Comparison of ENCODE assay signal across 22 cellular contexts in the genomic region with DNA sequence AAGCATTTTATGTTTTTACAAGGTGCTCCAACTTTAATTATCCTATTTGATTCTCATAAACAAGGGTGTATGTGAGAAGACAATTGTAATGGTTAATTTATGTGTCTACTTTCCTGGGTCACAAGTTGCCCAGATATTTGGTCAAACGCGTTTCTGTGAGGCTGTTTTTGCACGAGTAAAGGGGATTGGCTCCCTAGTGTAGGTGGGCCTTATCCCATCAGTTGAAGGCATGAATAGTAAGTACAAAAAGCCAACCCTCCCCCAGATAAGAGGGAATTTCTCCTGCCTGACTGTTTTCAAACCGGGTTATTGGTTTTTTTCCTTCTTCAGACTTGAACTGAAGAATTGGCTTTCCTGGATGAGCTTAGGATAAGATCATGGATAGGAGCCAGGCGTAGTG.
DNase-seq lines count a peak whose midpoint lies in the region; ATAC-seq, FAIRE-seq and TF ChIP-seq lines count a peak whose summit lies in the region.
"Had no signal": no experiment of that assay in that cellular context is flagged by ENCODE, and none has a peak within 500 bp of the region (broad histone marks: within the 10 kb centered on the region; RNA-seq: fewer than 3 reads in every experiment).

No MANE protein-coding gene starts in this region.

- dilution Hi-C loops in IMR-90 (cut with HindIII; ENCODE audit: low sequenced_read_pairs, unreplicated experiment) = no loop called here

- POLR2A ChIA-PET in HEK293 (lab: Yijun Ruan, JAX) = no interaction called here
- POLR2A ChIA-PET in IMR-90 (lab: Charles Lee; ENCODE audit: unreplicated experiment) = no interaction called here
- POLR2A ChIA-PET in K562 (lab: Yijun Ruan, JAX) = no interaction called here

- DNase-seq in IMR-90 = no peak
- DNase-seq in K562 (ENCODE audit: extremely low read depth in 1 of 4, low spot score in 3 of 4) = no peak
- no peak for DNase-seq in HUDEP-2 (lab: John Stamatoyannopoulos, UW; ENCODE audit: unreplicated experiment in 76 of 76)
- DNase-seq in activated naive CD4-positive, alpha-beta T cell treated with anti-CD3 and anti-CD28 coated beads, Interleukin-2, amount 10 ng/mL, durations not matched to agents 7 days and 5 days = no peak
- DNase-seq: AML-193; Caco-2; Calu3; CD4-positive, alpha-beta T cell; CD8-positive, alpha-beta T cell; DMS79 treated with DMSO at 0.1 percent for 48 hours; GF-D8 had no signal

- peak overlapping the region; percentile 64 for H2BK20ac ChIP-seq in IMR-90 (ENCODE audit: low read depth, low read length)

- peaks cover 0 to 22% of the 10 kb centered on the region in 2 experiments; a peak in 2 of 4 replicates for H3K79me1 ChIP-seq in IMR-90 (ENCODE audit: low read depth in 1 of 2, low read length in 2 of 2)

- H3K27ac Mint-ChIP-seq in activated naive CD4-positive, alpha-beta T cell treated with anti-CD3 and anti-CD28 coated beads, Interleukin-2, amount 10 ng/mL, durations not matched to agents 7 days and 5 days = no peak overlapping the region
- H3K27ac Mint-ChIP-seq: B cell; CD4-positive, alpha-beta T cell; CD8-positive, alpha-beta T cell had no signal

- H3K18ac ChIP-seq in IMR-90 (ENCODE audit: low read depth, low read length) = peak overlapping the region; percentile 24; the same call in 1 of the 2 replicates

- H3K36me3 Mint-ChIP-seq in activated naive CD4-positive, alpha-beta T cell treated with anti-CD3 and anti-CD28 coated beads, Interleukin-2, amount 10 ng/mL, durations not matched to agents 7 days and 5 days = no peaks in the 10 kb centered on the region
- H3K36me3 Mint-ChIP-seq: CD8-positive, alpha-beta T cell had no signal

- no peak overlapping the region for H3K9ac ChIP-seq in IMR-90 (ENCODE audit: low read depth, low read length)
- H3K9ac ChIP-seq in K562 (ENCODE audit: insufficient read depth in 1 of 2, low read depth in 2 of 2, low read length in 2 of 2) = no peak overlapping the region
- H3K9ac ChIP-seq: BLaER1 treated with 17β-estradiol and CSF1 and Interleukin-3, amounts not matched to agents 10 nM and 100 nM had no signal

- no peaks in the 10 kb centered on the region for H3K4me1 Mint-ChIP-seq in activated naive CD4-positive, alpha-beta T cell treated with anti-CD3 and anti-CD28 coated beads, Interleukin-2, amount 10 ng/mL, durations not matched to agents 7 days and 5 days
- H3K4me1 Mint-ChIP-seq: B cell had no signal

- H3K56ac ChIP-seq in IMR-90 (ENCODE audit: extremely low read depth, insufficient read depth, low read length) = no peak overlapping the region

- TF ChIP-seq RAD21 in IMR-90 (IDR thresholded peaks at IDR 0.05; ENCODE audit: low read length) (no peak), K562 (CRISPR knock-in tag; conservative IDR thresholded peaks at IDR 0.05 in 1 of 2, IDR thresholded peaks at IDR 0.05 in 1 of 2) (no peak)

- H3K4me3 ChIP-seq in HEK293 (ENCODE audit: low read depth, low read length) (no peak overlapping the region), IMR-90 (ENCODE audit: insufficient read depth, low read depth, low read length) (no peak overlapping the region), K562 (no peak overlapping the region)
- H3K4me3 ChIP-seq: A549; BLaER1 treated with 17β-estradiol and CSF1 and Interleukin-3, amounts not matched to agents 10 nM and 100 nM had no signal

- TF ChIP-seq EP300 in K562 (IDR thresholded peaks at IDR 0.05; ENCODE audit: low read length) = no peak

- H3K4ac ChIP-seq in IMR-90 (ENCODE audit: low read depth, low read length) = peak overlapping the region; percentile 57; the same call in 1 of the 2 replicates

- no peak for TF ChIP-seq CTCF in HEK293 (tag by site-specific recombination; IDR thresholded peaks at IDR 0.05)
- no peak for TF ChIP-seq CTCF in IMR-90 (conservative IDR thresholded peaks at IDR 0.05; ENCODE audit: low read depth, low read length)
- no peak for TF ChIP-seq CTCF in K562 (IDR thresholded peaks at IDR 0.05 in 2 of 3, conservative IDR thresholded peaks at IDR 0.05 in 1 of 3; ENCODE audit: insufficient read depth in 2 of 3, low read depth in 1 of 3, low read length in 3 of 3)

- H3K9me3 ChIP-seq in HEK293 (ENCODE audit: control insufficient read depth, insufficient read depth, low read depth, low read length) = no peaks in the 10 kb centered on the region
- H3K9me3 ChIP-seq in IMR-90 (ENCODE audit: control insufficient read depth, insufficient read depth, low read length) = 0 out of 2 replicates have a peak, but pooled peaks cover 2% of the 10 kb centered on the region
- H3K9me3 ChIP-seq in K562 (replicated peaks; ENCODE audit: control insufficient read depth, insufficient read depth, low read depth, low read length) = no peaks in the 10 kb centered on the region

- H3K4me3 Mint-ChIP-seq in activated naive CD4-positive, alpha-beta T cell treated with anti-CD3 and anti-CD28 coated beads, Interleukin-2, amount 10 ng/mL, durations not matched to agents 7 days and 5 days = no peak overlapping the region
- H3K4me3 Mint-ChIP-seq: B cell; CD4-positive, alpha-beta T cell; CD8-positive, alpha-beta T cell had no signal

- H4K91ac ChIP-seq in IMR-90 (ENCODE audit: insufficient read depth, low read depth, low read length) = peak overlapping the region; percentile 86

- TF ChIP-seq POLR2A in IMR-90 (IDR thresholded peaks at IDR 0.05; ENCODE audit: low read depth, low read length) = no peak
- TF ChIP-seq POLR2A in K562 (conservative IDR thresholded peaks at IDR 0.05) = no peak

- H3K36me3 ChIP-seq in HEK293 (ENCODE audit: control insufficient read depth in 2 of 2, insufficient read depth in 1 of 2, low read length in 2 of 2) (no peaks in the 10 kb centered on the region), IMR-90 (ENCODE audit: control insufficient read depth, insufficient read depth, low read length) (no peaks in the 10 kb centered on the region), K562 (ENCODE audit: control insufficient read depth, insufficient read depth, low read length) (no peaks in the 10 kb centered on the region)
- H3K36me3 ChIP-seq: BLaER1 treated with 17β-estradiol and CSF1 and Interleukin-3, amounts not matched to agents 10 nM and 100 nM had no signal

- H2BK15ac ChIP-seq in IMR-90 (ENCODE audit: low read depth, low read length) = peak overlapping the region; percentile 69; the same call in 2 of the 3 replicates

- WGBS in IMR-90 (ENCODE audit: extremely low coverage in 2 of 2, insufficient read length in 1 of 2), 2 experiments = no CpG with 5 or more reads among the region's 5 CpGs
- 2% methylated on average over 5 of the region's 5 CpGs for WGBS in K562 (ENCODE audit: insufficient coverage, low coverage, missing lambda C conversion rate)

- H3K27ac ChIP-seq in HEK293 (ENCODE audit: extremely low read depth, low read depth, low read length) (no peak overlapping the region), IMR-90 (ENCODE audit: insufficient read depth, low read length) (no peak overlapping the region), K562 (ENCODE audit: extremely low read depth, low read depth, low read length) (no peak overlapping the region)
- H3K27ac ChIP-seq: 22Rv1; A549; BLaER1 treated with 17β-estradiol and CSF1 and Interleukin-3, amounts not matched to agents 10 nM and 100 nM; C4-2B had no signal

- in situ Hi-C loops in IMR-90 (cut with MboI; ENCODE audit: low sequenced_read_pairs) (no loop called here), K562 (cut with MboI) (no loop called here)

- H3K9me1 ChIP-seq in IMR-90 (ENCODE audit: insufficient read depth, low read length) (peaks cover 21% of the 10 kb centered on the region), K562 (ENCODE audit: control insufficient read depth, insufficient read depth, low read length) (no peaks in the 10 kb centered on the region)

- H3K27me3 ChIP-seq in IMR-90 (ENCODE audit: control insufficient read depth, insufficient read depth, low read length) (no peaks in the 10 kb centered on the region), K562 (ENCODE audit: control insufficient read depth in 2 of 2, insufficient read depth in 2 of 2, low read length in 2 of 2) (no peaks in the 10 kb centered on the region)
- H3K27me3 ChIP-seq: BLaER1 treated with 17β-estradiol and CSF1 and Interleukin-3, amounts not matched to agents 10 nM and 100 nM had no signal

- BruUV-seq in IMR-90 (replicated peaks; lab: Mats Ljungman, UMichigan) = no TSS peak
- no TSS peak for BruUV-seq in K562 (replicated peaks; lab: Mats Ljungman, UMichigan)

- H2AK5ac ChIP-seq in IMR-90 (ENCODE audit: low read depth, low read length) = peak overlapping the region; percentile 48

- peak overlapping the region; percentile 93 to 96 for H4K8ac ChIP-seq in IMR-90 (ENCODE audit: low read depth in 2 of 2, low read length in 2 of 2)

- H2AK9ac ChIP-seq in IMR-90 (replicated peaks; ENCODE audit: low read depth, low read length, poor library complexity) = no peak overlapping the region

- no peak for FAIRE-seq in K562 (lab: Jason Lieb, UNC)
- FAIRE-seq: A549, D721Med, G401.6, GM12891, GM19239 had no signal

- no peak overlapping the region for H3K23ac ChIP-seq in IMR-90 (ENCODE audit: low read depth, low read length)

- H4K20me1 ChIP-seq in IMR-90 (ENCODE audit: insufficient read depth, low read length) (no peaks in the 10 kb centered on the region), K562 (replicated peaks; ENCODE audit: control insufficient read depth, insufficient read depth, low read length) (no peaks in the 10 kb centered on the region)
- H4K20me1 ChIP-seq: BLaER1 treated with 17β-estradiol and CSF1 and Interleukin-3, amounts not matched to agents 10 nM and 100 nM had no signal

- H3K4me1 ChIP-seq in HEK293 (ENCODE audit: control insufficient read depth, insufficient read depth, low read length) (no peaks in the 10 kb centered on the region), IMR-90 (ENCODE audit: control insufficient read depth, insufficient read depth, low read length) (peaks cover 18% of the 10 kb centered on the region), K562 (replicated peaks in 1 of 2; ENCODE audit: control insufficient read depth in 2 of 2, insufficient read depth in 2 of 2, low read length in 2 of 2) (no peaks in the 10 kb centered on the region)
- H3K4me1 ChIP-seq: A549; BLaER1 treated with 17β-estradiol and CSF1 and Interleukin-3, amounts not matched to agents 10 nM and 100 nM; Caco-2 had no signal

- H3K14ac ChIP-seq in IMR-90 (replicated peaks; ENCODE audit: low read depth, low read length) = peak overlapping the region; percentile 13; the same call in 1 of the 2 replicates

- peak overlapping the region; percentile 67; the same call in 1 of the 2 replicates for H4K5ac ChIP-seq in IMR-90 (ENCODE audit: low read depth, low read length)

- intact Hi-C loops in IMR-90 (cut with micrococcal nuclease) (no loop called here), K562 (cut with micrococcal nuclease) (no loop called here)

- CTCF ChIA-PET in HEK293 (lab: Yijun Ruan, JAX) = interaction anchor here (0.9 to 1.1 kb wide), 2 partner anchors 12 to 232 kb away, joined by 3 to 5 read pairs; no protein-coding TSS in a partner anchor
- CTCF ChIA-PET in IMR-90 (lab: Yijun Ruan, JAX) = interaction anchor here (1.0 kb wide), 1 partner anchor 12 kb away, joined by 3 read pairs; no protein-coding TSS in a partner anchor
- CTCF ChIA-PET in K562 (lab: Yijun Ruan, JAX; ENCODE audit: low intra/inter-chr PET ratio) = no interaction called here
- CTCF ChIA-PET in activated naive CD4-positive, alpha-beta T cell treated with anti-CD3 and anti-CD28 coated beads, Interleukin-2, amount 10 ng/mL, durations not matched to agents 7 days and 5 days (lab: Charles Lee) = no interaction called here

- no peaks in the 10 kb centered on the region for H3K27me3 Mint-ChIP-seq in activated naive CD4-positive, alpha-beta T cell treated with anti-CD3 and anti-CD28 coated beads, Interleukin-2, amount 10 ng/mL, durations not matched to agents 7 days and 5 days
- H3K27me3 Mint-ChIP-seq: B cell had no signal

- no peaks in the 10 kb centered on the region for H3K79me2 ChIP-seq in K562 (ENCODE audit: control insufficient read depth, insufficient read depth, low read length)

- H2AFZ ChIP-seq in IMR-90 (replicated peaks; ENCODE audit: low read length, poor library complexity) (no peak overlapping the region), K562 (ENCODE audit: low read depth, low read length) (no peak overlapping the region)

- no peak overlapping the region for H3K4me2 ChIP-seq in IMR-90 (ENCODE audit: low read depth, low read length)
- no peak overlapping the region for H3K4me2 ChIP-seq in K562 (ENCODE audit: insufficient read depth, low read length)
- H3K4me2 ChIP-seq: A549; BLaER1 treated with 17β-estradiol and CSF1 and Interleukin-3, amounts not matched to agents 10 nM and 100 nM had no signal

- H2BK120ac ChIP-seq in IMR-90 (ENCODE audit: low read depth, low read length) = peak overlapping the region; percentile 100

- H2BK5ac ChIP-seq in IMR-90 (ENCODE audit: low read depth, low read length, poor library complexity, severe bottlenecking) = peak overlapping the region; percentile 100

- ATAC-seq in IMR-90 (ENCODE audit: low read depth) = no peak
- ATAC-seq in K562 = no peak
- no peak for ATAC-seq in HG03565 (IDR thresholded peaks at IDR 0.05; ENCODE audit: unreplicated experiment)
- ATAC-seq: A549; CD8-positive, alpha-beta T cell had no signal

- H3K9me3 Mint-ChIP-seq in activated naive CD4-positive, alpha-beta T cell treated with anti-CD3 and anti-CD28 coated beads, Interleukin-2, amount 10 ng/mL, durations not matched to agents 7 days and 5 days = peaks cover 3% of the 10 kb centered on the region

Comparison
In these comparisons a context has a peak if more than half of its experiments do, and no peak if none do; other contexts are left out.
1. CTCF ChIA-PET loops: an anchor here in HEK293 (0.9 to 1.1 kb wide) and IMR-90 (1.0 kb wide); none called in K562 and activated naive CD4-positive, alpha-beta T cell treated with anti-CD3 and anti-CD28 coated beads, Interleukin-2, amount 10 ng/mL, durations not matched to agents 7 days and 5 days.